ENCODE assay signal across 29 cellular contexts in the genomic region with DNA sequence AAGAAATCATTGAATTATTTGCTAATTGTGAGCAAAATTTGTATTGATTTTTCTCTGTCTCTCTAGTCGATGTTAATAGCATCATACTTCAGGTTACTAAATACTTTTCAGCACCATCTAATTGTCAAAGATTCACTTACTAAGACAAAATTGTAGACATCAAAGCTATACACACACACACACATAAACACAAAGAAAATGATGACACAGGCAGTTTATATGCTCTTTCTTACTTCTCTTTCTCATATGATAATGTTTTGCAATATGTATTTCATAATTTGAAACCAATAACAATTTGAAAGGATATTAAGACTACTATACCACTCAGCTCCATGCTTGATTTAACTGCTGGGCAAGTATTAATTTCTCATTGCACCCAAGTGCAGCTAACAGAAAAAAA.
"Had no signal": no experiment of that assay in that cellular context is flagged by ENCODE, and none has a peak within 500 bp of the region (broad histone marks: within the 10 kb centered on the region; RNA-seq: fewer than 3 reads in every experiment).

No MANE protein-coding gene starts in this region.

- DNase-seq: hypothalamus; immature natural killer cell; islet precursor cell; left ventricle myocardium inferior; midbrain; mucosa of descending colon; naive thymus-derived CD4-positive, alpha-beta T cell; nucleus accumbens; pancreas; posterior cingulate gyrus; retina; right cardiac atrium; sigmoid colon; small intestine; spleen; stimulated activated CD4-positive, alpha-beta T cell treated with anti-CD3 and anti-CD28 coated beads, Interleukin-4, amount 100 ng/mL, for 24 hours; stimulated activated naive CD4-positive, alpha-beta T cell; tibial artery; trophoblast cell; upper lobe of right lung had no signal

- H3K9me3 ChIP-seq: left ventricle myocardium inferior, mucosa of descending colon, pancreas, prostate gland, sigmoid colon, spleen, suprapubic skin, thoracic aorta, tibial artery, upper lobe of right lung had no signal

- ATAC-seq: mucosa of descending colon; naive thymus-derived CD4-positive, alpha-beta T cell; natural killer cell treated with Interleukin-12 subunit alpha and Interleukin-12 subunit beta and Interleukin-15 and Interleukin-18, amount 100 ng/mL, for 72 hours; pancreas; right cardiac atrium; stimulated activated effector memory CD8-positive, alpha-beta T cell treated with anti-CD3 and anti-CD28 coated beads, Interleukin-12 subunit alpha, Interleukin-12 subunit beta, amount 100 ng/mL, for 72 hours; upper lobe of right lung had no signal

- H3K9me3 Mint-ChIP-seq: stimulated activated naive CD8-positive, alpha-beta T cell treated with anti-CD3 and anti-CD28 coated beads, Interleukin-15, Interleukin-2, amounts not matched to agents 100 ng/mL and 50 ng/mL, for 24 hours had no signal

- H3K27ac ChIP-seq: left ventricle myocardium inferior, pancreas, prostate gland, sigmoid colon, spleen, suprapubic skin, thoracic aorta, tibial artery, upper lobe of right lung had no signal

- H3K4me3 Mint-ChIP-seq: immature natural killer cell; memory B cell; naive thymus-derived CD4-positive, alpha-beta T cell; natural killer cell treated with Interleukin-12 subunit alpha and Interleukin-12 subunit beta and Interleukin-15 and Interleukin-18, amount 100 ng/mL, for 72 hours; stimulated activated effector memory CD8-positive, alpha-beta T cell treated with anti-CD3 and anti-CD28 coated beads, Interleukin-12 subunit alpha, Interleukin-12 subunit beta, amount 100 ng/mL, for 72 hours; stimulated activated naive CD8-positive, alpha-beta T cell treated with anti-CD3 and anti-CD28 coated beads, Interleukin-15, Interleukin-2, amounts not matched to agents 100 ng/mL and 50 ng/mL, for 24 hours had no signal

- H3K36me3 Mint-ChIP-seq: immature natural killer cell; memory B cell; naive thymus-derived CD4-positive, alpha-beta T cell; natural killer cell treated with Interleukin-12 subunit alpha and Interleukin-12 subunit beta and Interleukin-15 and Interleukin-18, amount 100 ng/mL, for 72 hours; stimulated activated effector memory CD8-positive, alpha-beta T cell treated with anti-CD3 and anti-CD28 coated beads, Interleukin-12 subunit alpha, Interleukin-12 subunit beta, amount 100 ng/mL, for 72 hours had no signal

- H3K4me1 Mint-ChIP-seq: immature natural killer cell; memory B cell; naive thymus-derived CD4-positive, alpha-beta T cell; stimulated activated effector memory CD8-positive, alpha-beta T cell treated with anti-CD3 and anti-CD28 coated beads, Interleukin-12 subunit alpha, Interleukin-12 subunit beta, amount 100 ng/mL, for 72 hours had no signal

- H3K36me3 ChIP-seq: left ventricle myocardium inferior, pancreas, prostate gland, sigmoid colon, spleen, suprapubic skin, thoracic aorta, tibial artery, upper lobe of right lung had no signal

- H3K27ac Mint-ChIP-seq: immature natural killer cell; memory B cell; naive thymus-derived CD4-positive, alpha-beta T cell; natural killer cell treated with Interleukin-12 subunit alpha and Interleukin-12 subunit beta and Interleukin-15 and Interleukin-18, amount 100 ng/mL, for 72 hours; stimulated activated effector memory CD8-positive, alpha-beta T cell treated with anti-CD3 and anti-CD28 coated beads, Interleukin-12 subunit alpha, Interleukin-12 subunit beta, amount 100 ng/mL, for 72 hours; stimulated activated naive CD8-positive, alpha-beta T cell treated with anti-CD3 and anti-CD28 coated beads, Interleukin-15, Interleukin-2, amounts not matched to agents 100 ng/mL and 50 ng/mL, for 24 hours had no signal

- H3K27me3 Mint-ChIP-seq: memory B cell; naive thymus-derived CD4-positive, alpha-beta T cell; natural killer cell treated with Interleukin-12 subunit alpha and Interleukin-12 subunit beta and Interleukin-15 and Interleukin-18, amount 100 ng/mL, for 72 hours; stimulated activated naive CD8-positive, alpha-beta T cell treated with anti-CD3 and anti-CD28 coated beads, Interleukin-15, Interleukin-2, amounts not matched to agents 100 ng/mL and 50 ng/mL, for 24 hours had no signal

- H3K4me1 ChIP-seq: left ventricle myocardium inferior, pancreas, prostate gland, sigmoid colon, spleen, suprapubic skin, tibial artery, upper lobe of right lung had no signal

- H3K27me3 ChIP-seq: pancreas, sigmoid colon, spleen, suprapubic skin, tibial artery, upper lobe of right lung had no signal

- H3K4me3 ChIP-seq: left ventricle myocardium inferior, lung, mucosa of descending colon, pancreas, prostate gland, sigmoid colon, spleen, suprapubic skin, thoracic aorta, tibial artery, upper lobe of right lung had no signal

- FAIRE-seq: pancreas, small intestine, urothelium cell line had no signal
